In genomic region chr16:28881565-28881964, GRCh38 we compare ENCODE assay signal across 1 cellular context.
TF ChIP-seq lines count a peak whose summit lies in the region.

No MANE protein-coding gene starts in this region.

TF ChIP-seq in K562, 482 proteins besides CTCF, POLR2A, EP300 and RAD21:
- peak; percentile 29; the same call in 1 of the 2 replicates for TF ChIP-seq CEBPB (tag; IDR thresholded peaks at IDR 0.05)
